Comparison of ENCODE assay signal across 8 cellular contexts in genomic region chr11:46845740-46846509, GRCh38. TPM values are rescaled to one million over a fixed set of nuclear protein-coding genes. Genes with fewer than 3 reads are reported as not detected.
A peak's percentile ranks its signal among the peaks of the same experiment; 100 is the strongest.
DNase-seq lines count a peak whose midpoint lies in the region; ATAC-seq lines count a peak whose summit lies in the region.

Gene CKAP5, minus strand, starts transcription at chr11:46846280. Its CDS starts 25,049 bp downstream, at chr11:46821231.

- ATAC-seq in GM18508 (IDR thresholded peaks at IDR 0.05; ENCODE audit: insufficient read depth, unreplicated experiment) (peak; percentile 81), HG02970 (IDR thresholded peaks at IDR 0.05; ENCODE audit: low FRiP score, unreplicated experiment) (peak; percentile 89), aorta (ENCODE audit: low FRiP score) (peak; percentile 99)

- H3K4me1 ChIP-seq in aorta (ENCODE audit: control insufficient read depth in 1 of 2, insufficient read depth in 2 of 2, low read length in 2 of 2) = no peaks in the 10 kb centered on the region

- no peaks in the 10 kb centered on the region for H3K36me3 ChIP-seq in aorta (ENCODE audit: control insufficient read depth in 1 of 2, insufficient read depth in 2 of 2, low read length in 1 of 2)

- H3K27me3 ChIP-seq in aorta (ENCODE audit: control insufficient read depth in 1 of 2, insufficient read depth in 2 of 2, low read length in 1 of 2) = no peaks in the 10 kb centered on the region

- 0% methylated on average over 75 to 83 of the region's 83 CpGs for WGBS in aorta, 2 donors

- H3K4me3 ChIP-seq in aorta (ENCODE audit: low read length in 2 of 2) = peak within 1 kb of the TSS; percentile 84 to 97

- H3K27ac ChIP-seq in aorta (ENCODE audit: low read depth in 1 of 2, low read length in 2 of 2) = peak within 1 kb of the TSS in 1 of 2 donors; percentile 28

- no peaks in the 10 kb centered on the region for H3K9me3 ChIP-seq in aorta (ENCODE audit: control insufficient read depth, low read length)

- DNase-seq in NCI-H1930 (lab: John Stamatoyannopoulos, UW) (peak; percentile 91 to 92), T1000 (lab: John Stamatoyannopoulos, UW) (peak; percentile 77), astrocyte of the hippocampus (ENCODE audit: low read depth, low spot score) (peak; percentile 95), hippocampal formation (lab: John Stamatoyannopoulos, UW) (peak; percentile 86 to 87), renal cortical epithelial cell (ENCODE audit: low read depth) (peak; percentile 74), aorta (peak; percentile 95 to 96)

- intact Hi-C loops in aorta (cut with DNase I) = loop anchor here in 1 of 2 donors (1.0 kb wide), 1 partner anchor 20 kb away; no protein-coding TSS in a partner anchor

RNA-seq across cellular contexts. Expression of gene CKAP5, which starts in this region (rescaled TPM):
- total RNA-seq in renal cortical epithelial cell = 56.1 and 97.0 TPM in 2 replicates
- 10 to 100 TPM; 59.6 to 64.5 TPM for total RNA-seq in aorta
- polyA plus RNA-seq in aorta = 10 to 100 TPM; 12.0 to 18.4 TPM
